In genomic region chr20:47343007-47343472, GRCh38 we compare ENCODE assay signal across 14 cellular contexts. TPM values are rescaled to one million over a fixed set of nuclear protein-coding genes. Genes with fewer than 3 reads are reported as not detected.
A peak's percentile ranks its signal among the peaks of the same experiment; 100 is the strongest.
DNase-seq lines count a peak whose midpoint lies in the region; ATAC-seq and TF ChIP-seq lines count a peak whose summit lies in the region.
"Had no signal": no experiment of that assay in that cellular context is flagged by ENCODE, and none has a peak within 500 bp of the region (broad histone marks: within the 10 kb centered on the region; RNA-seq: fewer than 3 reads in every experiment).

No MANE protein-coding gene starts in this region.

- no peak overlapping the region for H4K91ac ChIP-seq in mesenchymal stem cell (ENCODE audit: low read length)

- no peaks in the 10 kb centered on the region for H3K9me3 Mint-ChIP-seq in MCF 10A (ENCODE audit: unreplicated experiment)
- no peaks in the 10 kb centered on the region for H3K9me3 Mint-ChIP-seq in activated naive CD8-positive, alpha-beta T cell treated with anti-CD3 and anti-CD28 coated beads for 36 hours
- H3K9me3 Mint-ChIP-seq: endodermal cell had no signal

- H2AFZ ChIP-seq in mammary epithelial cell (ENCODE audit: low read depth, low read length) (no peak overlapping the region), mesenchymal stem cell (ENCODE audit: low read depth, low read length) (no peak overlapping the region)

- POLR2A ChIA-PET in MCF 10A (lab: Yijun Ruan, JAX) = interaction anchor here (0.7 to 46.0 kb wide), 6 partner anchors 9 to 161 kb away, joined by 3 to 1977 read pairs (median 4); partner anchors contain the start of gene ZMYND8

- CTCF ChIA-PET in MCF 10A (lab: Yijun Ruan, JAX) = interaction anchor here (1.2 kb wide), 1 partner anchor 16 kb away, joined by 4 read pairs; no protein-coding TSS in a partner anchor
- CTCF ChIA-PET in mammary epithelial cell (lab: Charles Lee; ENCODE audit: low non-redundant PET) = interaction anchor here (0.6 kb wide), 1 partner anchor 25 kb away, joined by 4 read pairs; no protein-coding TSS in a partner anchor

- H3K4me3 Mint-ChIP-seq in MCF 10A (ENCODE audit: unreplicated experiment) = no peak overlapping the region
- no peak overlapping the region for H3K4me3 Mint-ChIP-seq in activated naive CD8-positive, alpha-beta T cell treated with anti-CD3 and anti-CD28 coated beads for 36 hours
- H3K4me3 Mint-ChIP-seq: endodermal cell had no signal

- H3K9me3 ChIP-seq in mammary epithelial cell (replicated peaks; ENCODE audit: insufficient read depth, low read length) = no peaks in the 10 kb centered on the region
- H3K9me3 ChIP-seq in mesenchymal stem cell (ENCODE audit: control insufficient read depth, low read length) = no peaks in the 10 kb centered on the region
- H3K9me3 ChIP-seq in upper lobe of right lung = no peaks in the 10 kb centered on the region
- H3K9me3 ChIP-seq: HAP-1, neutrophil had no signal

- dilution Hi-C loops in mammary epithelial cell (cut with HindIII; ENCODE audit: low sequenced_read_pairs) = no loop called here

- H2BK5ac ChIP-seq in mesenchymal stem cell (ENCODE audit: low read depth, low read length, poor library complexity, severe bottlenecking) = no peak overlapping the region

- ATAC-seq in upper lobe of right lung (no peak), GM18519 (IDR thresholded peaks at IDR 0.05; ENCODE audit: low FRiP score, unreplicated experiment) (no peak), GM21825 (IDR thresholded peaks at IDR 0.05; ENCODE audit: unreplicated experiment) (no peak)

- no peak overlapping the region for H3K4me3 ChIP-seq in mammary epithelial cell (replicated peaks in 1 of 3; ENCODE audit: insufficient read depth in 1 of 3, low read depth in 2 of 3, low read length in 3 of 3)
- no peak overlapping the region for H3K4me3 ChIP-seq in mesenchymal stem cell (ENCODE audit: insufficient read depth in 1 of 2, low read depth in 1 of 2, low read length in 2 of 2)
- no peak overlapping the region for H3K4me3 ChIP-seq in upper lobe of right lung
- H3K4me3 ChIP-seq: HAP-1 had no signal

- H3K36me3 Mint-ChIP-seq in MCF 10A (ENCODE audit: insufficient read depth, unreplicated experiment) = peaks cover 14% of the 10 kb centered on the region
- peaks cover 46% of the 10 kb centered on the region for H3K36me3 Mint-ChIP-seq in activated naive CD8-positive, alpha-beta T cell treated with anti-CD3 and anti-CD28 coated beads for 36 hours

- H3K36me3 ChIP-seq in mammary epithelial cell (ENCODE audit: insufficient read depth, low read length) = peaks cover 6% of the 10 kb centered on the region
- peaks cover 22 to 26% of the 10 kb centered on the region in 2 experiments for H3K36me3 ChIP-seq in mesenchymal stem cell (ENCODE audit: control insufficient read depth in 1 of 2, insufficient read depth in 2 of 2, low read depth in 1 of 2, low read length in 2 of 2)
- peaks cover 23% of the 10 kb centered on the region for H3K36me3 ChIP-seq in upper lobe of right lung

- H3K4me2 ChIP-seq in mammary epithelial cell (ENCODE audit: insufficient read depth, low read depth, low read length) (no peak overlapping the region), mesenchymal stem cell (ENCODE audit: low read length, poor library complexity, severe bottlenecking) (no peak overlapping the region)

- H4K8ac ChIP-seq in mesenchymal stem cell (ENCODE audit: low read length) = no peak overlapping the region

- no peak overlapping the region for H3K9ac ChIP-seq in mammary epithelial cell (ENCODE audit: insufficient read depth, low read length)
- H3K9ac ChIP-seq in mesenchymal stem cell (ENCODE audit: low read length) = no peak overlapping the region

- peaks cover 20% of the 10 kb centered on the region for H3K4me1 Mint-ChIP-seq in MCF 10A (ENCODE audit: insufficient read depth, unreplicated experiment)
- H3K4me1 Mint-ChIP-seq in activated naive CD8-positive, alpha-beta T cell treated with anti-CD3 and anti-CD28 coated beads for 36 hours = peaks cover 42% of the 10 kb centered on the region

- H3K4me1 ChIP-seq in mammary epithelial cell (ENCODE audit: insufficient read depth, low read length) = peaks cover 4% of the 10 kb centered on the region
- H3K4me1 ChIP-seq in mesenchymal stem cell (ENCODE audit: control insufficient read depth, insufficient read depth, low read depth, low read length) = peaks cover 13% of the 10 kb centered on the region
- peaks cover 13% of the 10 kb centered on the region for H3K4me1 ChIP-seq in upper lobe of right lung

- WGBS in mammary epithelial cell (ENCODE audit: low coverage, missing lambda C conversion rate) = 95% methylated on average over 4 of the region's 4 CpGs
- 67% methylated on average over 3 of the region's 4 CpGs for WGBS in mesenchymal stem cell

- no peak overlapping the region for H3K27ac ChIP-seq in mammary epithelial cell (ENCODE audit: insufficient read depth, low read depth, low read length)
- H3K27ac ChIP-seq in mesenchymal stem cell (ENCODE audit: low read length, poor library complexity, severe bottlenecking) = no peak overlapping the region
- H3K27ac ChIP-seq in upper lobe of right lung = no peak overlapping the region
- H3K27ac ChIP-seq: neutrophil had no signal

- no peak overlapping the region for H2BK120ac ChIP-seq in mesenchymal stem cell (ENCODE audit: low read depth, low read length)

- H2BK15ac ChIP-seq in mesenchymal stem cell (ENCODE audit: low read depth, poor library complexity, severe bottlenecking) = no peak overlapping the region

- peaks cover 87% of the 10 kb centered on the region for H3K79me2 ChIP-seq in mammary epithelial cell (ENCODE audit: insufficient read depth, low read length)

- no peak overlapping the region for H3K14ac ChIP-seq in mesenchymal stem cell (ENCODE audit: low read length in 2 of 2)

- no peak overlapping the region for H3K4ac ChIP-seq in mesenchymal stem cell (ENCODE audit: low read depth in 1 of 2, low read length in 2 of 2)

- intact Hi-C loops in MCF 10A (cut with micrococcal nuclease) = no loop called here
- intact Hi-C loops in mammary epithelial cell (cut with micrococcal nuclease) = no loop called here
- intact Hi-C loops in upper lobe of right lung (cut with DNase I) = no loop called here
- intact Hi-C loops in head of caudate nucleus (cut with DNase I) = no loop called here

- TF ChIP-seq CTCF in MCF 10A (IDR thresholded peaks at IDR 0.05; ENCODE audit: unreplicated experiment) = no peak
- no peak for TF ChIP-seq CTCF in mammary epithelial cell (conservative IDR thresholded peaks at IDR 0.05 in 1 of 2, IDR thresholded peaks at IDR 0.05 in 1 of 2; ENCODE audit: extremely low read depth in 1 of 2, insufficient read depth in 1 of 2, low read depth in 1 of 2, low read length in 2 of 2)
- TF ChIP-seq CTCF in upper lobe of right lung (IDR thresholded peaks at IDR 0.05) = no peak

- BruUV-seq in MCF 10A (replicated peaks; lab: Mats Ljungman, UMichigan) (no TSS peak), mammary epithelial cell (replicated peaks; lab: Mats Ljungman, UMichigan) (no TSS peak)

- H3K27me3 ChIP-seq in mammary epithelial cell (ENCODE audit: insufficient read depth, low read length) (no peaks in the 10 kb centered on the region), mesenchymal stem cell (ENCODE audit: control insufficient read depth in 1 of 2, insufficient read depth in 1 of 2, low read length in 2 of 2) (no peaks in the 10 kb centered on the region), upper lobe of right lung (no peaks in the 10 kb centered on the region)
- H3K27me3 ChIP-seq: neutrophil had no signal

- no peak overlapping the region for H2AK5ac ChIP-seq in mesenchymal stem cell (ENCODE audit: low read length, severe bottlenecking)

- DNase-seq in MCF 10A (ENCODE audit: unreplicated experiment) (no peak), mammary epithelial cell (no peak), mesenchymal stem cell (peak; percentile 26), upper lobe of right lung (peak; percentile 27), head of caudate nucleus (no peak)
- DNase-seq in activated naive CD8-positive, alpha-beta T cell treated with anti-CD3 and anti-CD28 coated beads for 36 hours = no peak
- DNase-seq: activated CD4-positive, CD25-positive, alpha-beta regulatory T cell treated with anti-CD3 and anti-CD28 coated beads, Interleukin-2, amount 50 U/mL, for 72 hours; activated T-cell treated with anti-CD3 and anti-CD28 coated beads, Interleukin-2, amount 50 U/mL, for 48 hours; endodermal cell; NCI-H1048 had no signal

- peak overlapping the region; percentile 12 for H3K27ac Mint-ChIP-seq in MCF 10A (ENCODE audit: low read depth, unreplicated experiment)
- H3K27ac Mint-ChIP-seq in activated naive CD8-positive, alpha-beta T cell treated with anti-CD3 and anti-CD28 coated beads for 36 hours = peak overlapping the region; percentile 25
- H3K27ac Mint-ChIP-seq: endodermal cell had no signal

- H4K20me1 ChIP-seq in mammary epithelial cell (ENCODE audit: insufficient read depth, low read length) = no peaks in the 10 kb centered on the region

- no peaks in the 10 kb centered on the region for H3K27me3 Mint-ChIP-seq in MCF 10A (ENCODE audit: insufficient read depth, unreplicated experiment)
- no peaks in the 10 kb centered on the region for H3K27me3 Mint-ChIP-seq in activated naive CD8-positive, alpha-beta T cell treated with anti-CD3 and anti-CD28 coated beads for 36 hours

- no peak overlapping the region for H2BK12ac ChIP-seq in mesenchymal stem cell (ENCODE audit: low read length in 2 of 2)

- H3K23ac ChIP-seq in mesenchymal stem cell (ENCODE audit: low read length in 2 of 2) = no peak overlapping the region

- peaks cover 11% of the 10 kb centered on the region for H3K79me1 ChIP-seq in mesenchymal stem cell (replicated peaks; ENCODE audit: low read length, poor library complexity, severe bottlenecking)

- in situ Hi-C loops in mammary epithelial cell (cut with MboI; ENCODE audit: low sequenced_read_pairs in 2 of 2) = no loop called here

- peak overlapping the region in 1 of 2 experiments; percentile 11 for H3K18ac ChIP-seq in mesenchymal stem cell (ENCODE audit: low read depth in 1 of 2, low read length in 2 of 2)

RNA-seq across cellular contexts. Expression of gene ZMYND8, which starts 13.5 kb away (rescaled TPM):
- 126 and 127 TPM in 2 replicates for total RNA-seq in MCF 10A (2022)
- total RNA-seq in mammary epithelial cell = 10 to 100 TPM; 18.7 to 59.6 TPM
- 26.0 TPM for polyA plus RNA-seq in mammary epithelial cell
- 45.8 TPM for polyA minus RNA-seq in mammary epithelial cell
- total RNA-seq in activated naive CD8-positive, alpha-beta T cell treated with anti-CD3 and anti-CD28 coated beads for 36 hours = 10 to 100 TPM; 28.8 to 29.8 TPM
- 21.6 TPM for polyA plus RNA-seq in mesenchymal stem cell (2013, experiment 1 of 2)
- 24.4 TPM for polyA plus RNA-seq in mesenchymal stem cell (2013, experiment 2 of 2)
- total RNA-seq in upper lobe of right lung = 45.7 TPM

Comparison
In these comparisons a context has a peak if more than half of its experiments do, and no peak if none do; other contexts are left out.
1. DNase-seq: peak in mesenchymal stem cell (single experiment) and upper lobe of right lung (single experiment); none in MCF 10A (single experiment), mammary epithelial cell (single experiment), activated naive CD8-positive, alpha-beta T cell treated with anti-CD3 and anti-CD28 coated beads for 36 hours (single experiment) and head of caudate nucleus (0 of 42).